In genomic region chr1:103525607-103526507, GRCh38 we compare ENCODE assay signal across 1 cellular context.
TF ChIP-seq lines count a peak whose summit lies in the region.

Gene RNPC3 (plus strand): TSS chr1:103525699. CDS start chr1:103526071, 372 bp downstream.

TF ChIP-seq in K562, 482 proteins besides CTCF, POLR2A, EP300 and RAD21 (continued from another document and continues in another):
- TF ChIP-seq PKNOX1 (IDR thresholded peaks at IDR 0.05): peak; percentile 71
- peak; percentile 60; the same call in 1 of the 2 replicates for TF ChIP-seq ERF (CRISPR knock-in tag; IDR thresholded peaks at IDR 0.05)
- TF ChIP-seq FOXK1 (CRISPR knock-in tag; IDR thresholded peaks at IDR 0.05; ENCODE audit: borderline replicate concordance): no peak; the same call in 1 of the 2 replicates
- peak; percentile 90 for TF ChIP-seq ELF1 (tag; IDR thresholded peaks at IDR 0.05)
- no peak for TF ChIP-seq RHOXF2B (CRISPR knock-in tag; conservative IDR thresholded peaks at IDR 0.05)
- peak; percentile 46; the same call in 1 of the 2 replicates for TF ChIP-seq CTBP1 (IDR thresholded peaks at IDR 0.05; ENCODE audit: borderline replicate concordance)
- TF ChIP-seq CHCHD3 (CRISPR knock-in tag; IDR thresholded peaks at IDR 0.05): no peak
- no peak for TF ChIP-seq ZNF699 (CRISPR knock-in tag; IDR thresholded peaks at IDR 0.05; ENCODE audit: insufficient replicate concordance)
- TF ChIP-seq NRF1 (conservative IDR thresholded peaks at IDR 0.05 in 1 of 2, IDR thresholded peaks at IDR 0.05 in 1 of 2): peak; percentile 89 to 91
- TF ChIP-seq CGGBP1 (CRISPR knock-in tag; IDR thresholded peaks at IDR 0.05): no peak
- TF ChIP-seq ZNF551 (CRISPR knock-in tag; IDR thresholded peaks at IDR 0.05): no peak
- TF ChIP-seq UBTF (IDR thresholded peaks at IDR 0.05; ENCODE audit: borderline replicate concordance in 1 of 2, low read depth in 2 of 2, low read length in 2 of 2): 0 out of 4 replicates have a peak, but pooled peaks of 1 of the 2 experiments have one; percentile 32
- no peak for TF ChIP-seq DNMT1 (IDR thresholded peaks at IDR 0.05)
- no peak for TF ChIP-seq E4F1 (CRISPR knock-in tag; IDR thresholded peaks at IDR 0.05; ENCODE audit: borderline replicate concordance)
- peak; percentile 72 for TF ChIP-seq POLR2B (IDR thresholded peaks at IDR 0.05; ENCODE audit: low read depth, partially characterized antibody)
- TF ChIP-seq THAP7 (CRISPR knock-in tag; IDR thresholded peaks at IDR 0.05): no peak
- peak; percentile 64; the same call in 1 of the 2 replicates for TF ChIP-seq FOSL1 (tag; conservative IDR thresholded peaks at IDR 0.05)
- peak; percentile 38; the same call in 1 of the 2 replicates for TF ChIP-seq NBN (IDR thresholded peaks at IDR 0.05; ENCODE audit: low read depth)
- TF ChIP-seq NKRF (IDR thresholded peaks at IDR 0.05; ENCODE audit: borderline replicate concordance): peak; percentile 45; the same call in 1 of the 2 replicates
- no peak for TF ChIP-seq ATF6 (CRISPR knock-in tag; IDR thresholded peaks at IDR 0.05)
- no peak for TF ChIP-seq CEBPZ (IDR thresholded peaks at IDR 0.05; ENCODE audit: borderline replicate concordance, low read depth, low read length)
- TF ChIP-seq GMEB1 (CRISPR knock-in tag; IDR thresholded peaks at IDR 0.05): no peak
- TF ChIP-seq ATF1 (CRISPR knock-in tag; IDR thresholded peaks at IDR 0.05): no peak
- TF ChIP-seq ATF1 (tag; IDR thresholded peaks at IDR 0.05): peak; percentile 48
- TF ChIP-seq NR0B1 (IDR thresholded peaks at IDR 0.05; ENCODE audit: partially characterized antibody): no peak
- no peak for TF ChIP-seq ZNF232 (CRISPR knock-in tag; IDR thresholded peaks at IDR 0.05)
- TF ChIP-seq HDAC6 (IDR thresholded peaks at IDR 0.05; ENCODE audit: low read depth, low read length): no peak
- TF ChIP-seq ZNF449 (CRISPR knock-in tag; IDR thresholded peaks at IDR 0.05): no peak
- TF ChIP-seq RBM25 (IDR thresholded peaks at IDR 0.05; ENCODE audit: low read depth, low read length, severe bottlenecking): peak; percentile 90
- no peak for TF ChIP-seq NELFE (IDR thresholded peaks at IDR 0.05; ENCODE audit: insufficient read depth, insufficient read length)
- no peak for TF ChIP-seq CHD4 (IDR thresholded peaks at IDR 0.05; ENCODE audit: insufficient read depth, insufficient replicate concordance, low read depth, low read length, poor library complexity, severe bottlenecking)
- TF ChIP-seq ZNF695 (CRISPR knock-in tag; IDR thresholded peaks at IDR 0.05): no peak
- TF ChIP-seq NFIX (CRISPR knock-in tag; IDR thresholded peaks at IDR 0.05; ENCODE audit: low read depth): no peak
- no peak; the same call in 1 of the 2 replicates for TF ChIP-seq PML (IDR thresholded peaks at IDR 0.05; ENCODE audit: low read length)
- TF ChIP-seq MXD1 (CRISPR knock-in tag; IDR thresholded peaks at IDR 0.05; ENCODE audit: borderline replicate concordance, poor library complexity, severe bottlenecking): no peak
- TF ChIP-seq ZBTB12 (CRISPR knock-in tag; IDR thresholded peaks at IDR 0.05): no peak
